In genomic region chr12:30996752-30997151, GRCh38 we compare ENCODE assay signal across 1 cellular context.
TF ChIP-seq lines count a peak whose summit lies in the region.

No MANE protein-coding gene starts in this region.

TF ChIP-seq in IMR-90, 13 proteins besides CTCF, POLR2A, EP300 and RAD21 (continued from another document):
- TF ChIP-seq MAFK (IDR thresholded peaks at IDR 0.05; ENCODE audit: low read depth, low read length), result no peak
TF ChIP-seq in IMR-90: peak in this region for 0.
